In the genomic region with DNA sequence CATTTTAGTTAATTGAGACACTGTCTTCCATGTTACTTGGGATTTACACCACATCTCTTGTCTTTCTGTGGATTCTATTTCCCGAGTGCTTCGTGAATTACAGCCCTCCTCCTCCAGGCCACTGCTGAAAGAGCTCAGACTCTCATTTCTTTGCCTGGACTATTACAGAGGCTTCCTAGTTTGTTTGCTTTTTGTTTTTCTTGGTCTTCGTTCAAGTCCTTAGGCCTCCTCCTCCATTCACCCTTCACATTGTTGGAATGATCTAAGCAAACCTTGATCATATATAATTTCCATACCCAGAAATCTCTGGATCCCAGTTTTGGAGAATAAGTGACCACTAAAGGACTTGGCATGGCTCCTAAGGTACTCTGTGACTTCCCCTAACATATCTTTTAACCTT, we compare ENCODE assay signal across 27 cellular contexts.
"Had no signal": no experiment of that assay in that cellular context is flagged by ENCODE, and none has a peak within 500 bp of the region (broad histone marks: within the 10 kb centered on the region; RNA-seq: fewer than 3 reads in every experiment).

No MANE protein-coding gene starts in this region.

- H3K27ac ChIP-seq: body of pancreas, SK-N-MC, VCaP had no signal

- H3K9me3 Mint-ChIP-seq: activated CD4-positive, alpha-beta memory T cell treated with anti-CD3 and anti-CD28 coated beads for 36 hours; activated CD4-positive, alpha-beta T cell treated with anti-CD3 and anti-CD28 coated beads, Interleukin-2, amount 10 ng/mL, durations not matched to agents 7 days and 5 days; activated naive CD4-positive, alpha-beta T cell treated with anti-CD3 and anti-CD28 coated beads for 36 hours; activated T-helper 17 cell treated with anti-CD3 and anti-CD28 coated beads, Interleukin-2, amount 50 U/mL, for 72 hours had no signal

- H3K4me1 Mint-ChIP-seq: activated CD4-positive, alpha-beta T cell treated with anti-CD3 and anti-CD28 coated beads, Interleukin-2, amount 10 ng/mL, durations not matched to agents 7 days and 5 days had no signal

- H3K9me3 ChIP-seq: body of pancreas had no signal

- ATAC-seq: activated T-helper 17 cell treated with anti-CD3 and anti-CD28 coated beads, Interleukin-2, amount 50 U/mL, for 72 hours; body of pancreas; Panc1; Right ventricle myocardium inferior had no signal

- H3K4me3 ChIP-seq: body of pancreas, SK-N-MC had no signal

- H3K4me3 Mint-ChIP-seq: activated CD4-positive, alpha-beta memory T cell treated with anti-CD3 and anti-CD28 coated beads for 36 hours; activated CD4-positive, alpha-beta T cell treated with anti-CD3 and anti-CD28 coated beads, Interleukin-2, amount 10 ng/mL, durations not matched to agents 7 days and 5 days; activated naive CD4-positive, alpha-beta T cell treated with anti-CD3 and anti-CD28 coated beads for 36 hours; activated naive CD8-positive, alpha-beta T cell; activated T-helper 17 cell treated with anti-CD3 and anti-CD28 coated beads, Interleukin-2, amount 50 U/mL, for 72 hours had no signal

- DNase-seq: activated CD4-positive, alpha-beta memory T cell treated with anti-CD3 and anti-CD28 coated beads for 36 hours; activated CD4-positive, alpha-beta T cell treated with anti-CD3 and anti-CD28 coated beads, Interleukin-2, amount 10 ng/mL, durations not matched to agents 7 days and 5 days; activated CD4-positive, CD25-positive, alpha-beta regulatory T cell; activated gamma-delta T cell; activated naive CD4-positive, alpha-beta T cell treated with anti-CD3 and anti-CD28 coated beads for 36 hours; activated T-cell treated with anti-CD3 and anti-CD28 coated beads for 4 hours; activated T-cell treated with anti-CD3 and anti-CD28 coated beads, Interleukin-2, amount 50 U/mL, for 48 hours; amygdala; body of pancreas; Kasumi-1; KBM-7; NCI-H1048; NCI-H1694; NCI-H2029; NCI-H2107; NCI-H2171 treated with DMSO at 0.1 percent for 48 hours; NCI-H226; NCI-H526; NCI-H774; RPMI8226; T-helper 1 cell had no signal

- H3K27me3 Mint-ChIP-seq: activated CD4-positive, alpha-beta memory T cell treated with anti-CD3 and anti-CD28 coated beads for 36 hours; activated naive CD8-positive, alpha-beta T cell had no signal

- H3K27me3 ChIP-seq: body of pancreas had no signal

- H3K27ac Mint-ChIP-seq: activated CD4-positive, alpha-beta memory T cell treated with anti-CD3 and anti-CD28 coated beads for 36 hours; activated CD4-positive, alpha-beta T cell treated with anti-CD3 and anti-CD28 coated beads, Interleukin-2, amount 10 ng/mL, durations not matched to agents 7 days and 5 days; activated naive CD4-positive, alpha-beta T cell treated with anti-CD3 and anti-CD28 coated beads for 36 hours; activated naive CD8-positive, alpha-beta T cell; activated T-helper 17 cell treated with anti-CD3 and anti-CD28 coated beads, Interleukin-2, amount 50 U/mL, for 72 hours had no signal

- H3K36me3 Mint-ChIP-seq: activated CD4-positive, alpha-beta memory T cell treated with anti-CD3 and anti-CD28 coated beads for 36 hours; activated naive CD8-positive, alpha-beta T cell had no signal
